In the genomic region with DNA sequence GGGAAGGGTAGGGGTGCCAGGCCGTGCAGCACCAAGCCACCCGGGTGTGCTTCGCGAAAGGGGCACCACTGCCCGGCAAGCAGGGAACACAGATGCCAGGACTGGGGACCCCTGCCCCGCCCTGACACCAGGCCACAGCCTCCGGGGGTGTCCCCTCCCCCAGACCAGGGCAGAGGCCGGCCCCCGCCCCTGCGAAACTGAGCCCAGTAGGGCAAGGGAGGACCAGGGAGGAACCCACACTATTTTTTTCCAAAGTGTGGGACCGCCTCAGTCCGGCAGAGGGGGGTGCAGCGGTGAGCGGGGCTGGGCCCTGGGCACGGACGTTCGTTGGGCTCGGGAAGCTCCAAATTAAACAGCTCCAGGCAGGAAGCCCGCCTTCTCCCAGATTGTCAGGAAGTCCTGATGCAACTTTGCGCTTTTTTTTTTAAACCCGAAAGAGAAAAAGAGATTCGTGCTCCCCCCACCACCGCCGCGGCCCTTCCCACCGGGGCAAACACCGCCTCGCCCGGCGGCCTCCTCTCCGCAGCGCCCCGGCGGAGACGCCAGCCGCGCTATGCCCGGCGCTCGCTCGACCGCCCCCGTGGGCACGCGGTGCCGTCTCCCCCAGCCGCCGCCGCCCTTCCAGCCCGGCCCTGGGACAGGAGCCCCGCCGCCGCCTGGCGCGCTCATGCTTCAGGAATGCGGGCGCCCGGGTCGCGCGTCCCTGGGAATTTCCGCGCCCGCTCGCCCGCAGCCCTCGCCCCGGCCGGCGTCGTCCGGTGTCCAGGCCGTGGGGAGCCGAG, we compare ENCODE assay signal across 8 cellular contexts. TPM values are rescaled to one million over a fixed set of nuclear protein-coding genes. Genes with fewer than 3 reads are reported as not detected.
A peak's percentile ranks its signal among the peaks of the same experiment; 100 is the strongest.
DNase-seq lines count a peak whose midpoint lies in the region; ATAC-seq and TF ChIP-seq lines count a peak whose summit lies in the region.

No MANE protein-coding gene starts in this region.

- CTCF ChIA-PET in activated CD4-positive, alpha-beta T cell treated with anti-CD3 and anti-CD28 coated beads for 36 hours (lab: Charles Lee) = interaction anchor here (0.6 to 6.4 kb wide), 4 partner anchors 25 to 1575 kb away, joined by 3 to 59 read pairs (median 4); no protein-coding TSS in a partner anchor

- ATAC-seq in activated CD4-positive, alpha-beta T cell treated with anti-CD3 and anti-CD28 coated beads for 36 hours = no peak
- ATAC-seq in natural killer cell treated with Interleukin-12 subunit alpha and Interleukin-12 subunit beta and Interleukin-15 and Interleukin-18, amount 100 ng/mL, for 72 hours = peak; percentile 37 to 57

- H3K27me3 Mint-ChIP-seq in activated CD4-positive, alpha-beta T cell treated with anti-CD3 and anti-CD28 coated beads for 36 hours = no peaks in the 10 kb centered on the region
- H3K27me3 Mint-ChIP-seq in natural killer cell treated with Interleukin-12 subunit alpha and Interleukin-12 subunit beta and Interleukin-15 and Interleukin-18, amount 100 ng/mL, for 72 hours = no peaks in the 10 kb centered on the region

- no peaks in the 10 kb centered on the region for H3K9me3 Mint-ChIP-seq in activated CD4-positive, alpha-beta T cell treated with anti-CD3 and anti-CD28 coated beads for 36 hours (ENCODE audit: low read depth)
- no peaks in the 10 kb centered on the region for H3K9me3 Mint-ChIP-seq in natural killer cell treated with Interleukin-12 subunit alpha and Interleukin-12 subunit beta and Interleukin-15 and Interleukin-18, amount 100 ng/mL, for 72 hours

- peaks cover 42% of the 10 kb centered on the region for H3K4me1 Mint-ChIP-seq in activated CD4-positive, alpha-beta T cell treated with anti-CD3 and anti-CD28 coated beads for 36 hours
- peaks cover 40% of the 10 kb centered on the region in 2 donors for H3K4me1 Mint-ChIP-seq in natural killer cell treated with Interleukin-12 subunit alpha and Interleukin-12 subunit beta and Interleukin-15 and Interleukin-18, amount 100 ng/mL, for 72 hours (ENCODE audit: low read depth in 2 of 2)

- no peaks in the 10 kb centered on the region for H3K36me3 Mint-ChIP-seq in activated CD4-positive, alpha-beta T cell treated with anti-CD3 and anti-CD28 coated beads for 36 hours (ENCODE audit: low read depth)
- H3K36me3 Mint-ChIP-seq in natural killer cell treated with Interleukin-12 subunit alpha and Interleukin-12 subunit beta and Interleukin-15 and Interleukin-18, amount 100 ng/mL, for 72 hours = no peaks in the 10 kb centered on the region

- intact Hi-C loops in activated CD4-positive, alpha-beta T cell treated with anti-CD3 and anti-CD28 coated beads for 36 hours (cut with DNase I, micrococcal nuclease) = loop anchor here (2.0 to 10.0 kb wide), 8 partner anchors 47 to 829 kb away; a partner anchor contains a TSS

- H3K4me3 Mint-ChIP-seq in activated CD4-positive, alpha-beta T cell treated with anti-CD3 and anti-CD28 coated beads for 36 hours = peak overlapping the region; percentile 66
- H3K4me3 Mint-ChIP-seq in natural killer cell treated with Interleukin-12 subunit alpha and Interleukin-12 subunit beta and Interleukin-15 and Interleukin-18, amount 100 ng/mL, for 72 hours = peak overlapping the region; percentile 81

- peak overlapping the region; percentile 79 for H3K27ac Mint-ChIP-seq in activated CD4-positive, alpha-beta T cell treated with anti-CD3 and anti-CD28 coated beads for 36 hours
- peak overlapping the region; percentile 87 to 94 for H3K27ac Mint-ChIP-seq in natural killer cell treated with Interleukin-12 subunit alpha and Interleukin-12 subunit beta and Interleukin-15 and Interleukin-18, amount 100 ng/mL, for 72 hours

- peak; percentile 49 for TF ChIP-seq CTCF in fibroblast of mammary gland (conservative IDR thresholded peaks at IDR 0.05; ENCODE audit: control insufficient read depth, insufficient read depth, low read depth, low read length)

- peak; percentile 70 for DNase-seq in activated CD4-positive, alpha-beta T cell treated with anti-CD3 and anti-CD28 coated beads for 36 hours
- DNase-seq in activated CD4-positive, alpha-beta T cell treated with anti-CD3 and anti-CD28 coated beads for 1 hour = no peak
- peak; percentile 83 for DNase-seq in M059J (ENCODE audit: low read depth)
- peak; percentile 73 for DNase-seq in activated CD8-positive, alpha-beta memory T cell treated with anti-CD3 and anti-CD28 coated beads, Interleukin-2, amount 50 U/mL, for 48 hours
- DNase-seq in fibroblast of mammary gland (ENCODE audit: low read depth) = peak; percentile 72
- DNase-seq in natural killer cell treated with Interleukin-12 subunit alpha and Interleukin-12 subunit beta and Interleukin-15 and Interleukin-18, amount 100 ng/mL, for 72 hours (ENCODE audit: low spot score) = peak; percentile 71
- no peak for DNase-seq in NCI-H2029 treated with DMSO at 0.1 percent for 48 hours (lab: John Stamatoyannopoulos, UW)
- DNase-seq in NCI-H187 (lab: John Stamatoyannopoulos, UW) = no peak

- POLR2A ChIA-PET in activated CD4-positive, alpha-beta T cell treated with anti-CD3 and anti-CD28 coated beads for 36 hours (lab: Charles Lee) = interaction anchor here (1.1 kb wide), 1 partner anchor 19 kb away, joined by 4 read pairs; no protein-coding TSS in a partner anchor

- H3K4me3 ChIP-seq in fibroblast of mammary gland (ENCODE audit: control insufficient read depth, low read depth, low read length) = peak overlapping the region; percentile 70

RNA-seq across cellular contexts. Expression of a gene that starts 0.8 kb away (rescaled TPM):
- 100 to 1,000 TPM; 105 to 126 TPM for total RNA-seq in activated CD4-positive, alpha-beta T cell treated with anti-CD3 and anti-CD28 coated beads for 36 hours
- total RNA-seq in M059J (2014; rRNA removed; shearing (Covaris generic)) = 49.1 and 89.6 TPM in 2 replicates
- 100 to 1,000 TPM in 1 of 2 donors, 10 to 100 TPM in 1; 84.8 to 298 TPM for total RNA-seq in natural killer cell treated with Interleukin-12 subunit alpha and Interleukin-12 subunit beta and Interleukin-15 and Interleukin-18, amount 100 ng/mL, for 72 hours

RNA-seq across cellular contexts. Expression of a gene that starts 19.3 kb away (rescaled TPM):
- total RNA-seq in activated CD4-positive, alpha-beta T cell treated with anti-CD3 and anti-CD28 coated beads for 36 hours = 100 to 1,000 TPM; 136 to 182 TPM
- 12.8 and 44.4 TPM in 2 replicates for total RNA-seq in M059J (2014; rRNA removed; shearing (Covaris generic))
- total RNA-seq in natural killer cell treated with Interleukin-12 subunit alpha and Interleukin-12 subunit beta and Interleukin-15 and Interleukin-18, amount 100 ng/mL, for 72 hours = 100 to 1,000 TPM in 1 of 2 donors, 10 to 100 TPM in 1; 50.0 to 129 TPM

RNA-seq across cellular contexts. Expression of a gene that starts 27.5 kb away (rescaled TPM):
- total RNA-seq in activated CD4-positive, alpha-beta T cell treated with anti-CD3 and anti-CD28 coated beads for 36 hours = 100 to 1,000 TPM; 105 to 179 TPM
- 136 and 151 TPM in 2 replicates for total RNA-seq in M059J (2014; rRNA removed; shearing (Covaris generic))
- total RNA-seq in natural killer cell treated with Interleukin-12 subunit alpha and Interleukin-12 subunit beta and Interleukin-15 and Interleukin-18, amount 100 ng/mL, for 72 hours = 100 to 1,000 TPM; 142 to 192 TPM

Comparison
In these comparisons a context has a peak if more than half of its experiments do, and no peak if none do; other contexts are left out.
1. DNase-seq: peak in activated CD4-positive, alpha-beta T cell treated with anti-CD3 and anti-CD28 coated beads for 36 hours (single experiment), M059J (single experiment), activated CD8-positive, alpha-beta memory T cell treated with anti-CD3 and anti-CD28 coated beads, Interleukin-2, amount 50 U/mL, for 48 hours (single experiment), fibroblast of mammary gland (single experiment) and natural killer cell treated with Interleukin-12 subunit alpha and Interleukin-12 subunit beta and Interleukin-15 and Interleukin-18, amount 100 ng/mL, for 72 hours (single experiment); none in activated CD4-positive, alpha-beta T cell treated with anti-CD3 and anti-CD28 coated beads for 1 hour (single experiment), NCI-H2029 treated with DMSO at 0.1 percent for 48 hours (single experiment) and NCI-H187 (0 of 2).